8 cellular contexts compared by ENCODE assay signal in genomic region chr2:20350105-20350712, GRCh38. TPM values are rescaled to one million over a fixed set of nuclear protein-coding genes. Genes with fewer than 3 reads are reported as not detected.
DNase-seq lines count a peak whose midpoint lies in the region; ATAC-seq and TF ChIP-seq lines count a peak whose summit lies in the region.

No MANE protein-coding gene starts in this region.

- peaks cover 45 to 51% (median 46%) of the 10 kb centered on the region in 3 donors for H3K4me1 Mint-ChIP-seq in T-cell

- H3K9ac ChIP-seq in HUES48 (ENCODE audit: low read depth, low read length) = peak overlapping the region; percentile 100
- peak overlapping the region; percentile 98 for H3K9ac ChIP-seq in iPS-18a (ENCODE audit: low read length)
- peak overlapping the region; percentile 84 to 91 (median 90) for H3K9ac ChIP-seq in skeletal muscle tissue (ENCODE audit: low read depth in 1 of 3, low read length in 3 of 3)

- H3K4me3 ChIP-seq in HUES48 (ENCODE audit: low read depth, low read length) = peak overlapping the region; percentile 86
- H3K4me3 ChIP-seq in astrocyte of the cerebellum (ENCODE audit: low read depth, low read length) = peak overlapping the region; percentile 81
- H3K4me3 ChIP-seq in iPS-18a (ENCODE audit: low read length) = peak overlapping the region; percentile 99
- H3K4me3 ChIP-seq in skeletal muscle tissue (ENCODE audit: low read length in 3 of 3) = peak overlapping the region; percentile 89 to 93 (median 89)

- POLR2A ChIA-PET in T-cell (lab: Charles Lee) = interaction anchor here in 1 of 2 donors (0.9 to 1.6 kb wide), 2 partner anchors 23 to 301 kb away, joined by 3 to 7 read pairs; partner anchors contain the start of gene HS1BP3

- no peaks in the 10 kb centered on the region for H3K27me3 ChIP-seq in HUES48 (ENCODE audit: control insufficient read depth, insufficient read depth, low read length)
- H3K27me3 ChIP-seq in iPS-18a (ENCODE audit: control insufficient read depth, insufficient read depth, low read length) = no peaks in the 10 kb centered on the region
- no peaks in the 10 kb centered on the region for H3K27me3 ChIP-seq in skeletal muscle tissue (ENCODE audit: control insufficient read depth in 3 of 3, insufficient read depth in 3 of 3, low read length in 3 of 3)

- H3K27ac ChIP-seq in HUES48 (ENCODE audit: low read depth, low read length) (peak overlapping the region; percentile 100), iPS-18a (ENCODE audit: low read length) (peak overlapping the region; percentile 90), skeletal muscle tissue (ENCODE audit: low read depth, low read length) (peak overlapping the region; percentile 86)

- no peaks in the 10 kb centered on the region for H3K9me3 ChIP-seq in HUES48 (ENCODE audit: control insufficient read depth, insufficient read depth, low read length)
- no peaks in the 10 kb centered on the region for H3K9me3 ChIP-seq in iPS-18a (ENCODE audit: control insufficient read depth, low read depth, low read length)
- no peaks in the 10 kb centered on the region for H3K9me3 ChIP-seq in skeletal muscle tissue (ENCODE audit: control insufficient read depth in 3 of 3, low read length in 3 of 3)

- H3K27ac Mint-ChIP-seq in T-cell = peak overlapping the region; percentile 81 to 83

- TF ChIP-seq CTCF in astrocyte of the cerebellum (IDR thresholded peaks at IDR 0.05; ENCODE audit: low read depth, low read length, missing control alignments) = no peak

- no peaks in the 10 kb centered on the region for H3K27me3 Mint-ChIP-seq in T-cell

- H3K4me3 Mint-ChIP-seq in T-cell = peak overlapping the region in 2 of 3 donors; percentile 92 to 93

- DNase-seq in ELR (ENCODE audit: low read depth) (peak; percentile 65), T-cell (peak in 30 of 34 experiments; percentile 6 to 62 (median 38)), astrocyte of the cerebellum (ENCODE audit: low read depth) (no peak), T1000 (lab: John Stamatoyannopoulos, UW) (no peak)

- H3K36me3 Mint-ChIP-seq in T-cell = peaks cover 16% of the 10 kb centered on the region

- peaks cover 47% of the 10 kb centered on the region for H3K4me1 ChIP-seq in HUES48 (ENCODE audit: control insufficient read depth, insufficient read depth, low read length)
- peaks cover 36% of the 10 kb centered on the region for H3K4me1 ChIP-seq in iPS-18a (ENCODE audit: control insufficient read depth, low read depth, low read length)
- H3K4me1 ChIP-seq in skeletal muscle tissue (ENCODE audit: control insufficient read depth in 3 of 3, insufficient read depth in 3 of 3, low read length in 3 of 3) = peaks cover 11 to 39% (median 36%) of the 10 kb centered on the region in 3 donors

- in situ Hi-C loops in astrocyte of the cerebellum (cut with HindIII; ENCODE audit: low sequenced_read_pairs) = no loop called here

- peak; percentile 30 for ATAC-seq in GM21447 (IDR thresholded peaks at IDR 0.05; ENCODE audit: unreplicated experiment)
- ATAC-seq in T-cell (replicated peaks in 1 of 4) = peak; percentile 27 to 38 (median 34)

- no peaks in the 10 kb centered on the region for H3K9me3 Mint-ChIP-seq in T-cell

- peaks cover 7% of the 10 kb centered on the region for H3K36me3 ChIP-seq in HUES48 (ENCODE audit: control insufficient read depth, insufficient read depth, low read length)
- H3K36me3 ChIP-seq in iPS-18a (ENCODE audit: control insufficient read depth, low read depth, low read length) = no peaks in the 10 kb centered on the region
- H3K36me3 ChIP-seq in skeletal muscle tissue (ENCODE audit: control insufficient read depth in 3 of 3, insufficient read depth in 3 of 3, low read length in 3 of 3) = no peaks in the 10 kb centered on the region

- CTCF ChIA-PET in T-cell (lab: Charles Lee) = interaction anchor here (0.8 to 2.0 kb wide), 4 partner anchors 11 to 300 kb away, joined by 3 to 12 read pairs (median 3); no protein-coding TSS in a partner anchor

RNA-seq across cellular contexts. Expression of gene PUM2, which starts 0.4 kb away (rescaled TPM):
- total RNA-seq in T-cell = 100 to 1,000 TPM; 128 to 154 (median 138) TPM
- total RNA-seq in skeletal muscle tissue = 80.4 TPM

Comparison
In these comparisons a context has a peak if more than half of its experiments do, and no peak if none do; other contexts are left out.
1. DNase-seq: peak in ELR (single experiment) and T-cell (30 of 34); none in astrocyte of the cerebellum (single experiment) and T1000 (single experiment).
2. Peak in every context shown above with its lines, with median percentiles within 50 percentile points of each other: H3K27ac ChIP-seq, H3K4me3 ChIP-seq and H3K9ac ChIP-seq.